ENCODE assay signal across 11 cellular contexts in the genomic region with DNA sequence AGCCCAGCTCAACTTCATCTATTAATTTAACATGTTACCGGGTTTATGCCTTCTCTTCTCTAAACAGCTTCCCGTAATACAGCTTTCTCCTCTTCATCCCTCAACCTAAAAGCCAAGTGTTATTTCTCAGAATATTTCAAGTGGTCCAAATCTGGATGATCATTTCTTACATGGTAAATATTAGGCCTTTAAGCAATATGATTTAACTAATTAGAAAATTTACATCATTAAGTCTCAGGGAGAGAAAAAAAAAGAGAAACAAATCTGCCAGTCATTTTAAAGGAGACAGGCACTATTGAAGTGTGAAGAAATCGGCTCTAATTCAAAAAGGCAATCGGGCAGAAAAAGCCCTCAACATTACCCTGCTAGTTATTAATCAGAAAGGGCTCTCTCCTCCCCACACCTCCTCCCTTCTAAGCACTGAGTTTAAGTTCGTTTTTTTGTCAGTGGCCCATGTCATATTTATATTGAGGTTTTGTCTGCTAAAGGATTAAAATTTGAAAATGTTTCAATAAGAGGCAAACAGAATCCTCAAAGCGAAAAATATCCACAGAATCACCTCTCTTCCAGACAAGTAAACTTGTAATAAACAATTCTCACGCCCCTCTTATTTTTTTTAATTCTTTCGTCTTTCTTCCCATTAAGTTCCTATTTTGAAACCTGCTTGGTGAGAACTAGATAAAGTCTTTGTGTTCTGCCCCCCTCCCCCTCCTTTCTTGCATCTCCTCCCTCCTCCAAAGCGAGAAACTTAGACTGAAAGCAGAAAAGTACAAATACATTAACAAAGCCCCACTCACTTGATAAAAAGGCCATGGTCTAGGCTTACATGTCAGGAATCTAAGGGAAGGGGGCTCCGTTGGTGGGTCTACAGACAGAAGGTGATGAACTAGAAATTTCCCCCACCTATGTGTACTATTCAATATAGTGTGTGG.
DNase-seq lines count a peak whose midpoint lies in the region; ATAC-seq and TF ChIP-seq lines count a peak whose summit lies in the region.
"Had no signal": no experiment of that assay in that cellular context is flagged by ENCODE, and none has a peak within 500 bp of the region (broad histone marks: within the 10 kb centered on the region; RNA-seq: fewer than 3 reads in every experiment).

No MANE protein-coding gene starts in this region.

- peaks cover 45% of the 10 kb centered on the region; the same call in 1 of the 2 replicates for H3K4me1 ChIP-seq in iPS-20b (ENCODE audit: insufficient read depth, low read length)
- H3K4me1 ChIP-seq in upper lobe of right lung = peaks cover 7% of the 10 kb centered on the region

- H3K36me3 ChIP-seq in iPS-20b (ENCODE audit: insufficient read depth, low read depth, low read length) = no peaks in the 10 kb centered on the region
- H3K36me3 ChIP-seq in upper lobe of right lung = no peaks in the 10 kb centered on the region

- H3K9ac ChIP-seq in iPS-20b (ENCODE audit: low read depth, low read length) = no peak overlapping the region

- intact Hi-C loops in upper lobe of right lung (cut with DNase I) = loop anchor here (10.0 kb wide), 1 partner anchor 250 kb away; no protein-coding TSS in a partner anchor

- TF ChIP-seq CTCF in upper lobe of right lung (IDR thresholded peaks at IDR 0.05) = no peak

- H3K4me3 ChIP-seq in iPS-20b (ENCODE audit: low read length) (peak overlapping the region; percentile 52), upper lobe of right lung (no peak overlapping the region)
- H3K4me3 ChIP-seq: GM12878, PC-9 had no signal

- H3K9me3 ChIP-seq in iPS-20b (ENCODE audit: insufficient read depth, low read depth, low read length) (no peaks in the 10 kb centered on the region), upper lobe of right lung (no peaks in the 10 kb centered on the region)

- H3K27ac ChIP-seq in iPS-20b (ENCODE audit: low read length) (no peak overlapping the region), upper lobe of right lung (no peak overlapping the region)
- H3K27ac ChIP-seq: PC-9 had no signal

- no peak for ATAC-seq in upper lobe of right lung
- ATAC-seq: stimulated activated memory B cell treated with anti-CD40 and anti-IgM and Interleukin-4, amounts not matched to agents 10 μg/mL and 1 μg/mL and 100 μg/mL, for 72 hours had no signal

- DNase-seq in NCI-H446 (lab: John Stamatoyannopoulos, UW) (peak; percentile 38 to 51), astrocyte of the hippocampus (ENCODE audit: low read depth, low spot score) (peak; percentile 51), retina (peak; percentile 72), NCI-H1105 treated with DMSO at 0.1 percent for 48 hours (lab: John Stamatoyannopoulos, UW) (no peak), upper lobe of right lung (no peak), pons (ENCODE audit: low spot score) (no peak), HK-2 (ENCODE audit: unreplicated experiment) (no peak)

- H3K27me3 ChIP-seq in iPS-20b (ENCODE audit: insufficient read depth, low read length) (peaks cover 100% of the 10 kb centered on the region), upper lobe of right lung (peaks cover 92% of the 10 kb centered on the region)

Comparison
In these comparisons a context has a peak if more than half of its experiments do, and no peak if none do; other contexts are left out.
1. DNase-seq: peak in NCI-H446 (2 of 2), astrocyte of the hippocampus (single experiment) and retina (single experiment); none in NCI-H1105 treated with DMSO at 0.1 percent for 48 hours (single experiment), upper lobe of right lung (single experiment), pons (single experiment) and HK-2 (single experiment).